ENCODE assay signal across 1 cellular context in the genomic region with DNA sequence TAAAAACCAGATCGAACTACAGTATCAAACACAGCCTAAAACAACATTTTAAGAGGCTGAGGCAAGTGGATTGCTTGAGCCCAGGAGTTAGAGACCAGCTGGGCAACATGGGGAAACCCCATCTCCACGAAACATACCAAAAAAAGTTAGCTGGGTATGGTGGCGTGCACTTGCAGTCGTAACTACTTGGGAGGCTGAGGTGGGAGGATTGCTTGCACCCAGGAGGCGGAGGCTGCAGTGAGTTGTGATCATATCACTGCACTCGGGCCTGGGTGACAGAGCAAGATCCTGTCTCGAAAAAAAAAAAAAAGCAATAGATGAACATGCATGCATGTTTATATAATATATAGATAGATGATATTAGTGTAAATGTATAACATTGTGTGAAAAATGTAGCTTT.
TF ChIP-seq lines count a peak whose summit lies in the region.

No MANE protein-coding gene starts in this region.

TF ChIP-seq in K562, 482 proteins besides CTCF, POLR2A, EP300 and RAD21:
- TF ChIP-seq SP2 (IDR thresholded peaks at IDR 0.05; ENCODE audit: extremely low read depth, low read depth, low read length, poor library complexity, severe bottlenecking): no peak
- no peak for TF ChIP-seq ESRRB (CRISPR knock-in tag; IDR thresholded peaks at IDR 0.05; ENCODE audit: borderline replicate concordance)
- no peak for TF ChIP-seq ZNF175 (CRISPR knock-in tag; IDR thresholded peaks at IDR 0.05; ENCODE audit: low read depth)
- TF ChIP-seq, protein P1, sequence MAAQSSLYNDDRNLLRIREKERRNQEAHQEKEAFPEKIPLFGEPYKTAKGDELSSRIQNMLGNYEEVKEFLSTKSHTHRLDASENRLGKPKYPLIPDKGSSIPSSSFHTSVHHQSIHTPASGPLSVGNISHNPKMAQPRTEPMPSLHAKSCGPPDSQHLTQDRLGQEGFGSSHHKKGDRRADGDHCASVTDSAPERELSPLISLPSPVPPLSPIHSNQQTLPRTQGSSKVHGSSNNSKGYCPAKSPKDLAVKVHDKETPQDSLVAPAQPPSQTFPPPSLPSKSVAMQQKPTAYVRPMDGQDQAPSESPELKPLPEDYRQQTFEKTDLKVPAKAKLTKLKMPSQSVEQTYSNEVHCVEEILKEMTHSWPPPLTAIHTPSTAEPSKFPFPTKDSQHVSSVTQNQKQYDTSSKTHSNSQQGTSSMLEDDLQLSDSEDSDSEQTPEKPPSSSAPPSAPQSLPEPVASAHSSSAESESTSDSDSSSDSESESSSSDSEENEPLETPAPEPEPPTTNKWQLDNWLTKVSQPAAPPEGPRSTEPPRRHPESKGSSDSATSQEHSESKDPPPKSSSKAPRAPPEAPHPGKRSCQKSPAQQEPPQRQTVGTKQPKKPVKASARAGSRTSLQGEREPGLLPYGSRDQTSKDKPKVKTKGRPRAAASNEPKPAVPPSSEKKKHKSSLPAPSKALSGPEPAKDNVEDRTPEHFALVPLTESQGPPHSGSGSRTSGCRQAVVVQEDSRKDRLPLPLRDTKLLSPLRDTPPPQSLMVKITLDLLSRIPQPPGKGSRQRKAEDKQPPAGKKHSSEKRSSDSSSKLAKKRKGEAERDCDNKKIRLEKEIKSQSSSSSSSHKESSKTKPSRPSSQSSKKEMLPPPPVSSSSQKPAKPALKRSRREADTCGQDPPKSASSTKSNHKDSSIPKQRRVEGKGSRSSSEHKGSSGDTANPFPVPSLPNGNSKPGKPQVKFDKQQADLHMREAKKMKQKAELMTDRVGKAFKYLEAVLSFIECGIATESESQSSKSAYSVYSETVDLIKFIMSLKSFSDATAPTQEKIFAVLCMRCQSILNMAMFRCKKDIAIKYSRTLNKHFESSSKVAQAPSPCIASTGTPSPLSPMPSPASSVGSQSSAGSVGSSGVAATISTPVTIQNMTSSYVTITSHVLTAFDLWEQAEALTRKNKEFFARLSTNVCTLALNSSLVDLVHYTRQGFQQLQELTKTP (IDR thresholded peaks at IDR 0.05; ENCODE audit: low read depth in 1 of 2, partially characterized antibody in 2 of 2): no peak
- no peak for TF ChIP-seq KLF16 (IDR thresholded peaks at IDR 0.05)
- TF ChIP-seq NCOA4 (IDR thresholded peaks at IDR 0.05; ENCODE audit: partially characterized antibody): no peak
- TF ChIP-seq NR2C1 (IDR thresholded peaks at IDR 0.05): no peak
- no peak for TF ChIP-seq NR2C1 (tag; IDR thresholded peaks at IDR 0.05)
- TF ChIP-seq NR3C1 (CRISPR knock-in tag; IDR thresholded peaks at IDR 0.05): no peak
- TF ChIP-seq, protein P2, sequence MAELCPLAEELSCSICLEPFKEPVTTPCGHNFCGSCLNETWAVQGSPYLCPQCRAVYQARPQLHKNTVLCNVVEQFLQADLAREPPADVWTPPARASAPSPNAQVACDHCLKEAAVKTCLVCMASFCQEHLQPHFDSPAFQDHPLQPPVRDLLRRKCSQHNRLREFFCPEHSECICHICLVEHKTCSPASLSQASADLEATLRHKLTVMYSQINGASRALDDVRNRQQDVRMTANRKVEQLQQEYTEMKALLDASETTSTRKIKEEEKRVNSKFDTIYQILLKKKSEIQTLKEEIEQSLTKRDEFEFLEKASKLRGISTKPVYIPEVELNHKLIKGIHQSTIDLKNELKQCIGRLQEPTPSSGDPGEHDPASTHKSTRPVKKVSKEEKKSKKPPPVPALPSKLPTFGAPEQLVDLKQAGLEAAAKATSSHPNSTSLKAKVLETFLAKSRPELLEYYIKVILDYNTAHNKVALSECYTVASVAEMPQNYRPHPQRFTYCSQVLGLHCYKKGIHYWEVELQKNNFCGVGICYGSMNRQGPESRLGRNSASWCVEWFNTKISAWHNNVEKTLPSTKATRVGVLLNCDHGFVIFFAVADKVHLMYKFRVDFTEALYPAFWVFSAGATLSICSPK (IDR thresholded peaks at IDR 0.05; ENCODE audit: borderline replicate concordance): no peak
- TF ChIP-seq NR2F6 (CRISPR knock-in tag; IDR thresholded peaks at IDR 0.05): no peak
- TF ChIP-seq CBX3 (IDR thresholded peaks at IDR 0.05; ENCODE audit: borderline replicate concordance in 1 of 2, low read length in 2 of 2): no peak
- TF ChIP-seq, protein P3, sequence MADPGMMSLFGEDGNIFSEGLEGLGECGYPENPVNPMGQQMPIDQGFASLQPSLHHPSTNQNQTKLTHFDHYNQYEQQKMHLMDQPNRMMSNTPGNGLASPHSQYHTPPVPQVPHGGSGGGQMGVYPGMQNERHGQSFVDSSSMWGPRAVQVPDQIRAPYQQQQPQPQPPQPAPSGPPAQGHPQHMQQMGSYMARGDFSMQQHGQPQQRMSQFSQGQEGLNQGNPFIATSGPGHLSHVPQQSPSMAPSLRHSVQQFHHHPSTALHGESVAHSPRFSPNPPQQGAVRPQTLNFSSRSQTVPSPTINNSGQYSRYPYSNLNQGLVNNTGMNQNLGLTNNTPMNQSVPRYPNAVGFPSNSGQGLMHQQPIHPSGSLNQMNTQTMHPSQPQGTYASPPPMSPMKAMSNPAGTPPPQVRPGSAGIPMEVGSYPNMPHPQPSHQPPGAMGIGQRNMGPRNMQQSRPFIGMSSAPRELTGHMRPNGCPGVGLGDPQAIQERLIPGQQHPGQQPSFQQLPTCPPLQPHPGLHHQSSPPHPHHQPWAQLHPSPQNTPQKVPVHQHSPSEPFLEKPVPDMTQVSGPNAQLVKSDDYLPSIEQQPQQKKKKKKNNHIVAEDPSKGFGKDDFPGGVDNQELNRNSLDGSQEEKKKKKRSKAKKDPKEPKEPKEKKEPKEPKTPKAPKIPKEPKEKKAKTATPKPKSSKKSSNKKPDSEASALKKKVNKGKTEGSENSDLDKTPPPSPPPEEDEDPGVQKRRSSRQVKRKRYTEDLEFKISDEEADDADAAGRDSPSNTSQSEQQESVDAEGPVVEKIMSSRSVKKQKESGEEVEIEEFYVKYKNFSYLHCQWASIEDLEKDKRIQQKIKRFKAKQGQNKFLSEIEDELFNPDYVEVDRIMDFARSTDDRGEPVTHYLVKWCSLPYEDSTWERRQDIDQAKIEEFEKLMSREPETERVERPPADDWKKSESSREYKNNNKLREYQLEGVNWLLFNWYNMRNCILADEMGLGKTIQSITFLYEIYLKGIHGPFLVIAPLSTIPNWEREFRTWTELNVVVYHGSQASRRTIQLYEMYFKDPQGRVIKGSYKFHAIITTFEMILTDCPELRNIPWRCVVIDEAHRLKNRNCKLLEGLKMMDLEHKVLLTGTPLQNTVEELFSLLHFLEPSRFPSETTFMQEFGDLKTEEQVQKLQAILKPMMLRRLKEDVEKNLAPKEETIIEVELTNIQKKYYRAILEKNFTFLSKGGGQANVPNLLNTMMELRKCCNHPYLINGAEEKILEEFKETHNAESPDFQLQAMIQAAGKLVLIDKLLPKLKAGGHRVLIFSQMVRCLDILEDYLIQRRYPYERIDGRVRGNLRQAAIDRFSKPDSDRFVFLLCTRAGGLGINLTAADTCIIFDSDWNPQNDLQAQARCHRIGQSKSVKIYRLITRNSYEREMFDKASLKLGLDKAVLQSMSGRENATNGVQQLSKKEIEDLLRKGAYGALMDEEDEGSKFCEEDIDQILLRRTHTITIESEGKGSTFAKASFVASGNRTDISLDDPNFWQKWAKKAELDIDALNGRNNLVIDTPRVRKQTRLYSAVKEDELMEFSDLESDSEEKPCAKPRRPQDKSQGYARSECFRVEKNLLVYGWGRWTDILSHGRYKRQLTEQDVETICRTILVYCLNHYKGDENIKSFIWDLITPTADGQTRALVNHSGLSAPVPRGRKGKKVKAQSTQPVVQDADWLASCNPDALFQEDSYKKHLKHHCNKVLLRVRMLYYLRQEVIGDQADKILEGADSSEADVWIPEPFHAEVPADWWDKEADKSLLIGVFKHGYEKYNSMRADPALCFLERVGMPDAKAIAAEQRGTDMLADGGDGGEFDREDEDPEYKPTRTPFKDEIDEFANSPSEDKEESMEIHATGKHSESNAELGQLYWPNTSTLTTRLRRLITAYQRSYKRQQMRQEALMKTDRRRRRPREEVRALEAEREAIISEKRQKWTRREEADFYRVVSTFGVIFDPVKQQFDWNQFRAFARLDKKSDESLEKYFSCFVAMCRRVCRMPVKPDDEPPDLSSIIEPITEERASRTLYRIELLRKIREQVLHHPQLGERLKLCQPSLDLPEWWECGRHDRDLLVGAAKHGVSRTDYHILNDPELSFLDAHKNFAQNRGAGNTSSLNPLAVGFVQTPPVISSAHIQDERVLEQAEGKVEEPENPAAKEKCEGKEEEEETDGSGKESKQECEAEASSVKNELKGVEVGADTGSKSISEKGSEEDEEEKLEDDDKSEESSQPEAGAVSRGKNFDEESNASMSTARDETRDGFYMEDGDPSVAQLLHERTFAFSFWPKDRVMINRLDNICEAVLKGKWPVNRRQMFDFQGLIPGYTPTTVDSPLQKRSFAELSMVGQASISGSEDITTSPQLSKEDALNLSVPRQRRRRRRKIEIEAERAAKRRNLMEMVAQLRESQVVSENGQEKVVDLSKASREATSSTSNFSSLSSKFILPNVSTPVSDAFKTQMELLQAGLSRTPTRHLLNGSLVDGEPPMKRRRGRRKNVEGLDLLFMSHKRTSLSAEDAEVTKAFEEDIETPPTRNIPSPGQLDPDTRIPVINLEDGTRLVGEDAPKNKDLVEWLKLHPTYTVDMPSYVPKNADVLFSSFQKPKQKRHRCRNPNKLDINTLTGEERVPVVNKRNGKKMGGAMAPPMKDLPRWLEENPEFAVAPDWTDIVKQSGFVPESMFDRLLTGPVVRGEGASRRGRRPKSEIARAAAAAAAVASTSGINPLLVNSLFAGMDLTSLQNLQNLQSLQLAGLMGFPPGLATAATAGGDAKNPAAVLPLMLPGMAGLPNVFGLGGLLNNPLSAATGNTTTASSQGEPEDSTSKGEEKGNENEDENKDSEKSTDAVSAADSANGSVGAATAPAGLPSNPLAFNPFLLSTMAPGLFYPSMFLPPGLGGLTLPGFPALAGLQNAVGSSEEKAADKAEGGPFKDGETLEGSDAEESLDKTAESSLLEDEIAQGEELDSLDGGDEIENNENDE (IDR thresholded peaks at IDR 0.05; ENCODE audit: low read depth, low read length): no peak
- TF ChIP-seq, protein P4, sequence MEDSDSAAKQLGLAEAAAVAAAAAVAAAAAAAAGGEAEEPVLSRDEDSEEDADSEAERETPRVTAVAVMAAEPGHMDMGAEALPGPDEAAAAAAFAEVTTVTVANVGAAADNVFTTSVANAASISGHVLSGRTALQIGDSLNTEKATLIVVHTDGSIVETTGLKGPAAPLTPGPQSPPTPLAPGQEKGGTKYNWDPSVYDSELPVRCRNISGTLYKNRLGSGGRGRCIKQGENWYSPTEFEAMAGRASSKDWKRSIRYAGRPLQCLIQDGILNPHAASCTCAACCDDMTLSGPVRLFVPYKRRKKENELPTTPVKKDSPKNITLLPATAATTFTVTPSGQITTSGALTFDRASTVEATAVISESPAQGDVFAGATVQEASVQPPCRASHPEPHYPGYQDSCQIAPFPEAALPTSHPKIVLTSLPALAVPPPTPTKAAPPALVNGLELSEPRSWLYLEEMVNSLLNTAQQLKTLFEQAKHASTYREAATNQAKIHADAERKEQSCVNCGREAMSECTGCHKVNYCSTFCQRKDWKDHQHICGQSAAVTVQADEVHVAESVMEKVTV (CRISPR knock-in tag; IDR thresholded peaks at IDR 0.05): no peak
- no peak for TF ChIP-seq POLR2AphosphoS2 (IDR thresholded peaks at IDR 0.05; ENCODE audit: low read length)
- no peak for TF ChIP-seq E2F3 (CRISPR knock-in tag; IDR thresholded peaks at IDR 0.05)
- TF ChIP-seq ZNF184 (CRISPR knock-in tag; IDR thresholded peaks at IDR 0.05): no peak
- TF ChIP-seq, protein P5, sequence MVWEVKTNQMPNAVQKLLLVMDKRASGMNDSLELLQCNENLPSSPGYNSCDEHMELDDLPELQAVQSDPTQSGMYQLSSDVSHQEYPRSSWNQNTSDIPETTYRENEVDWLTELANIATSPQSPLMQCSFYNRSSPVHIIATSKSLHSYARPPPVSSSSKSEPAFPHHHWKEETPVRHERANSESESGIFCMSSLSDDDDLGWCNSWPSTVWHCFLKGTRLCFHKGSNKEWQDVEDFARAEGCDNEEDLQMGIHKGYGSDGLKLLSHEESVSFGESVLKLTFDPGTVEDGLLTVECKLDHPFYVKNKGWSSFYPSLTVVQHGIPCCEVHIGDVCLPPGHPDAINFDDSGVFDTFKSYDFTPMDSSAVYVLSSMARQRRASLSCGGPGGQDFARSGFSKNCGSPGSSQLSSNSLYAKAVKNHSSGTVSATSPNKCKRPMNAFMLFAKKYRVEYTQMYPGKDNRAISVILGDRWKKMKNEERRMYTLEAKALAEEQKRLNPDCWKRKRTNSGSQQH (CRISPR knock-in tag; IDR thresholded peaks at IDR 0.05): no peak
- no peak for TF ChIP-seq NONO (IDR thresholded peaks at IDR 0.05; ENCODE audit: low read depth in 2 of 2, low read length in 1 of 2)
- no peak for TF ChIP-seq SMAD1 (IDR thresholded peaks at IDR 0.05; ENCODE audit: low read depth, low read length, partially characterized antibody)
